ENCODE assay signal across 1 cellular context in the genomic region with DNA sequence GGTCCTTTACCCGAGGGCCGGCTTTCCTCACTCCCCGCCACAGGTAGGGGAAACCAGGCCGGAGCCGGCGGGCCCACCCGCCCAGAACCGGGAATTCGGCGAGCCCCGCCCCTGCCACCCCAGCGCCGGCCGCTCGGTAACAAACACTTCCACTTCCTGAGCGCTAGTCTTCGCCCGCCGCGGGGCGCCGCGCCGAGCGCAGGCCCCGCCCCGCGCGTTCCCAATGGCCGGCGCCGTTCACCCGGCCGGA.
TF ChIP-seq lines count a peak whose summit lies in the region.

No MANE protein-coding gene starts in this region.

TF ChIP-seq in GM23338, 12 proteins besides CTCF, POLR2A, EP300 and RAD21 (continued from another document):
- no peak for TF ChIP-seq ZNF462 (CRISPR knock-in tag; IDR thresholded peaks at IDR 0.05)
- no peak for TF ChIP-seq ZNF331 (CRISPR knock-in tag; IDR thresholded peaks at IDR 0.05; ENCODE audit: low read depth)
- no peak for TF ChIP-seq EZH2 (IDR thresholded peaks at IDR 0.05; ENCODE audit: low read depth, unreplicated experiment)
- TF ChIP-seq ETS1 (IDR thresholded peaks at IDR 0.05): 0 out of 2 replicates have a peak, but pooled peaks have one; percentile 4
